ENCODE assay signal across 12 cellular contexts in the genomic region with DNA sequence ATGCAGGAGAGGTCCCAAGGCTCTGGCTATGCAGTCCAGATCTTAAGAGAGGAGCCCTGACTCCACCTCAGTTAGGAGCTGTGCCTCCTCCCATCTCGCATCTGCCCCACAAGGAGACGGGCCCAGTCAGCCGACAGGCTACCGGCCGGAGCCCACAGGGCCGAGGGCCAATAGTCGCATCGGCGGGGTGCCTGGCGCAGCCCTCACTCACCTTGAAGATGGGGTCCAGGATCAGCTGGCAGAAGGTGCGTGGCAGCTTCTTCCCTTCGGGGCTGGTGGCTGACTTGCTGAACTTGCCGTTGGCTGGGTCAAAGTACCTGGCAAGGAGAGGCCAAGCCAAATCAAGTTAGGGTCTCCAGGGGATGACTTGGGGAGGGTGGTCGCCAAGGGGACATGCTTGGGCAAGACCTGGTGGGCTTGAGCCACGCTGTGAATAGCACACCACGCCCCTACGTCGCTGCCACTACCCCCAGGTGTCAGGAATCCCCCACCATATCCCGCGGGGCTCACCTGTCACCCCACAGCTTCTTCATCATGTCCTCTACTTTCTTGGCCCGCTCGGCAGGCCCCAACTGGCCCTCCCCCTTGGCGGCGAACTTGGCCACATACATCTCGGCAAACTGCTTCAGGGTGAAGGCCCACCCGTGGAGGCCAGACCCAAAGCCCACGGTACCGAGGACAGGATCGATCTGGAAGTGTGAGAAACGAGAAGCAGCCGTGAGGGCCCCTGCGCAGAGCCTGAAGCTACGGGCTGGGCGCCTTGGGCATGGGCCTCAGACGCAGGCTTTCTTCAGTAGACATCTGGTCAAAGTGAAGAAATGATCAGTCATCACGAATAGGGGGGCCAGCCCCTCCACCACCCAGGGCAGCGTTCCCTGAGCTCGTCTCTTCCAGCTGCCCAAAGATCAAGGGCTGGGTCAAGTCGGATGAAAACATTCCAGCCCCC. TPM values are rescaled to one million over a fixed set of nuclear protein-coding genes. Genes with fewer than 3 reads are reported as not detected.
DNase-seq lines count a peak whose midpoint lies in the region; ATAC-seq, FAIRE-seq and TF ChIP-seq lines count a peak whose summit lies in the region.
"Had no signal": no experiment of that assay in that cellular context is flagged by ENCODE, and none has a peak within 500 bp of the region (broad histone marks: within the 10 kb centered on the region; RNA-seq: fewer than 3 reads in every experiment).

No MANE protein-coding gene starts in this region.

- H3K9ac ChIP-seq in SK-N-SH (no peak overlapping the region), endothelial cell of umbilical vein (replicated peaks; ENCODE audit: extremely low read depth, insufficient read depth, low read length) (no peak overlapping the region), skeletal muscle satellite cell (ENCODE audit: low read depth, low read length) (no peak overlapping the region)

- peak overlapping the region; percentile 28 for H3K4me3 Mint-ChIP-seq in T-helper 17 cell

- no peaks in the 10 kb centered on the region for H3K9me2 ChIP-seq in SK-N-SH

- H3K9me3 ChIP-seq in SK-N-SH, result no peaks in the 10 kb centered on the region
- peaks cover 2% of the 10 kb centered on the region for H3K9me3 ChIP-seq in T-helper 17 cell (ENCODE audit: control insufficient read depth, low read length, poor library complexity, severe bottlenecking)
- H3K9me3 ChIP-seq in endothelial cell of umbilical vein (replicated peaks; ENCODE audit: control insufficient read depth, insufficient read depth, low read length), result no peaks in the 10 kb centered on the region
- no peaks in the 10 kb centered on the region for H3K9me3 ChIP-seq in skeletal muscle satellite cell (replicated peaks; ENCODE audit: low read length)

- peaks cover 22% of the 10 kb centered on the region for H3K4me1 Mint-ChIP-seq in T-helper 17 cell

- H3K4me1 ChIP-seq in SK-N-SH (ENCODE audit: control insufficient read depth in 1 of 2, insufficient read depth in 2 of 2, low read depth in 1 of 2, low read length in 1 of 2), result peaks cover 15 to 35% of the 10 kb centered on the region in 2 experiments
- peaks cover 28% of the 10 kb centered on the region for H3K4me1 ChIP-seq in endothelial cell of umbilical vein (ENCODE audit: control insufficient read depth, extremely low read depth, insufficient read depth, low read length)
- H3K4me1 ChIP-seq in skeletal muscle satellite cell (ENCODE audit: control insufficient read depth, insufficient read depth, low read length), result peaks cover 42% of the 10 kb centered on the region

- peaks cover 62% of the 10 kb centered on the region for H3F3A ChIP-seq in SK-N-SH (replicated peaks; ENCODE audit: insufficient read depth)

- no peak overlapping the region for H2AFZ ChIP-seq in SK-N-SH (ENCODE audit: low read depth)
- no peak overlapping the region for H2AFZ ChIP-seq in endothelial cell of umbilical vein (ENCODE audit: low read depth, low read length)

- WGBS in SK-N-SH (ENCODE audit: low lambda C conversion rate), result 92% methylated on average over 31 of the region's 39 CpGs

- no peak for TF ChIP-seq EP300 in SK-N-SH (IDR thresholded peaks at IDR 0.05; ENCODE audit: borderline replicate concordance in 1 of 2, low read depth in 1 of 2, low read length in 1 of 2)

- intact Hi-C loops in endothelial cell of umbilical vein (cut with micrococcal nuclease), result no loop called here

- TF ChIP-seq RAD21 in SK-N-SH (IDR thresholded peaks at IDR 0.05; ENCODE audit: low read length), result no peak

- H3K4me2 ChIP-seq in SK-N-SH (peak overlapping the region; percentile 89; the same call in 1 of the 2 replicates), endothelial cell of umbilical vein (ENCODE audit: insufficient read depth, low read length) (no peak overlapping the region), skeletal muscle satellite cell (ENCODE audit: low read length) (peak overlapping the region; percentile 93)

- TF ChIP-seq POLR2A in endothelial cell of umbilical vein (IDR thresholded peaks at IDR 0.05; ENCODE audit: low read depth, low read length), result no peak

- H3K79me2 ChIP-seq in SK-N-SH (ENCODE audit: insufficient read depth) (peaks cover 80% of the 10 kb centered on the region), endothelial cell of umbilical vein (ENCODE audit: control insufficient read depth, insufficient read depth, low read length) (peaks cover 78% of the 10 kb centered on the region)

- DNase-seq in SK-N-SH, result peak; percentile 17
- DNase-seq in T-helper 17 cell, result no peak
- no peak for DNase-seq in endothelial cell of umbilical vein (ENCODE audit: low read depth, low spot score)
- DNase-seq in GM19239 (ENCODE audit: insufficient read length, low spot score), result no peak

- no peak for ATAC-seq in SK-N-SH treated with all-trans-retinoic acid at 6 μM for 48 hours
- no peak for ATAC-seq in T-helper 17 cell
- ATAC-seq in GM21529 (IDR thresholded peaks at IDR 0.05; ENCODE audit: unreplicated experiment), result no peak
- no peak for ATAC-seq in GM21526 (IDR thresholded peaks at IDR 0.05; ENCODE audit: low FRiP score, unreplicated experiment)

- peaks cover 5% of the 10 kb centered on the region for H3K36me3 Mint-ChIP-seq in T-helper 17 cell (ENCODE audit: low read depth)

- CTCF ChIA-PET in SK-N-SH (lab: Yijun Ruan, JAX) (interaction anchor here (0.7 to 1.2 kb wide), 2 partner anchors 11 kb away, joined by 3 read pairs; a partner anchor contains a TSS), endothelial cell of umbilical vein (lab: Charles Lee) (no interaction called here)

- H3K27ac ChIP-seq in SK-N-SH (ENCODE audit: low read depth in 2 of 2, low read length in 1 of 2) (peak overlapping the region; percentile 22 to 28; a peak in 2 of 4 replicates), endothelial cell of umbilical vein (ENCODE audit: insufficient read depth, low read depth, low read length) (no peak overlapping the region)

- no peaks in the 10 kb centered on the region for H3K27me3 ChIP-seq in SK-N-SH (ENCODE audit: insufficient read depth)
- H3K27me3 ChIP-seq in endothelial cell of umbilical vein (ENCODE audit: control insufficient read depth in 2 of 2, insufficient read depth in 2 of 2, low read length in 2 of 2), result no peaks in the 10 kb centered on the region
- H3K27me3 ChIP-seq in skeletal muscle satellite cell (ENCODE audit: control insufficient read depth, insufficient read depth, low read length), result no peaks in the 10 kb centered on the region

- FAIRE-seq in endothelial cell of umbilical vein (lab: Jason Lieb, UNC) (no peak), GM19239 (lab: Jason Lieb, UNC) (no peak)
- FAIRE-seq: bronchial epithelial cell had no signal

- POLR2A ChIA-PET in SK-N-SH (lab: Yijun Ruan, JAX), result interaction anchor here (6.8 kb wide), 1 partner anchor 10 kb away, joined by 60 read pairs; a partner anchor contains a TSS
- POLR2A ChIA-PET in endothelial cell of umbilical vein (lab: Charles Lee), result interaction anchor here (5.3 kb wide), 1 partner anchor 12 kb away, joined by 82 read pairs; a partner anchor contains a TSS

- H4K20me1 ChIP-seq in SK-N-SH (ENCODE audit: insufficient read depth) (peaks cover 82% of the 10 kb centered on the region), endothelial cell of umbilical vein (replicated peaks; ENCODE audit: control insufficient read depth, extremely low read depth, insufficient read depth, low read length) (no peaks in the 10 kb centered on the region)

- no peaks in the 10 kb centered on the region for H3K27me3 Mint-ChIP-seq in T-helper 17 cell

- H3K9me1 ChIP-seq in endothelial cell of umbilical vein (replicated peaks; ENCODE audit: control insufficient read depth, extremely low read depth, insufficient read depth, low read length), result no peaks in the 10 kb centered on the region

- no TSS peak for BruUV-seq in endothelial cell of umbilical vein (replicated peaks; lab: Mats Ljungman, UMichigan)

- H3K4me3 ChIP-seq in SK-N-SH (ENCODE audit: low read depth in 2 of 2, low read length in 1 of 2) (no peak overlapping the region), endothelial cell of umbilical vein (replicated peaks in 1 of 3; ENCODE audit: insufficient read depth in 1 of 3, low read depth in 1 of 3, low read length in 3 of 3) (no peak overlapping the region), skeletal muscle satellite cell (ENCODE audit: low read length) (peak overlapping the region; percentile 95)

- TF ChIP-seq CTCF in SK-N-SH (IDR thresholded peaks at IDR 0.05), result no peak
- no peak for TF ChIP-seq CTCF in endothelial cell of umbilical vein (IDR thresholded peaks at IDR 0.05; ENCODE audit: extremely low read depth in 1 of 2, insufficient read depth in 1 of 2, low read depth in 1 of 2, low read length in 2 of 2)

- dilution Hi-C loops in endothelial cell of umbilical vein (cut with MboI; ENCODE audit: extremely low pct_ligation_motif_present, low sequenced_read_pairs), result no loop called here

- peak overlapping the region; percentile 95 for H3K27ac Mint-ChIP-seq in T-helper 17 cell

- peaks cover 70 to 73% of the 10 kb centered on the region in 2 experiments for H3K36me3 ChIP-seq in SK-N-SH (replicated peaks in 1 of 2; ENCODE audit: control insufficient read depth in 1 of 2, insufficient read depth in 2 of 2, low read length in 1 of 2)
- peaks cover 50 to 67% of the 10 kb centered on the region in 2 experiments for H3K36me3 ChIP-seq in endothelial cell of umbilical vein (ENCODE audit: control insufficient read depth in 2 of 2, extremely low read depth in 1 of 2, insufficient read depth in 2 of 2, low read length in 2 of 2)
- peaks cover 78% of the 10 kb centered on the region for H3K36me3 ChIP-seq in skeletal muscle satellite cell (ENCODE audit: insufficient read depth, low read length)

RNA-seq across cellular contexts. Expression of a gene that starts 3.3 kb away (rescaled TPM):
- polyA plus RNA-seq in SK-N-SH (2012; rRNA removed) (1,295 and 1,553 TPM in 2 replicates), endothelial cell of umbilical vein (1,496 and 1,538 TPM in 2 replicates)
- 756 and 1,170 TPM in 2 replicates for polyA plus RNA-seq in SK-N-SH (2012; cell fraction: cytosol; rRNA removed)
- 816 and 855 TPM in 2 replicates for polyA plus RNA-seq in SK-N-SH (2012; cell fraction: nucleus; rRNA removed)
- total RNA-seq in T-helper 17 cell (1,000 to 10,000 TPM; 2,788 to 2,859 TPM), endothelial cell of umbilical vein (2,318 and 2,351 TPM in 2 replicates)
- polyA plus RNA-seq in endothelial cell of umbilical vein (2011; cell fraction: cytosol; rRNA removed), result 1,233 and 1,709 TPM in 2 replicates
- polyA plus RNA-seq in endothelial cell of umbilical vein (2011; cell fraction: nucleus; rRNA removed), result 673 and 729 TPM in 2 replicates
- polyA plus RNA-seq in endothelial cell of umbilical vein (2012), result 2,769 and 3,429 TPM in 2 replicates
- 1,311 and 1,583 TPM in 2 replicates for polyA minus RNA-seq in endothelial cell of umbilical vein
- 1,714 TPM for polyA minus RNA-seq in endothelial cell of umbilical vein (2011; cell fraction: cytosol; rRNA and poly(A)+ RNA removed)
- polyA minus RNA-seq in endothelial cell of umbilical vein (2011; cell fraction: nucleus; rRNA and poly(A)+ RNA removed), result 301 and 535 TPM in 2 replicates
- 2,770 and 2,827 TPM in 2 replicates for total RNA-seq in skeletal muscle satellite cell (2012; rRNA removed)

RNA-seq across cellular contexts. Expression of a gene that starts 11.1 kb away (rescaled TPM):
- polyA plus RNA-seq in SK-N-SH (2012; rRNA removed), result 118 and 142 TPM in 2 replicates
- polyA plus RNA-seq in SK-N-SH (2012; cell fraction: cytosol; rRNA removed), result 67.8 and 92.3 TPM in 2 replicates
- polyA plus RNA-seq in SK-N-SH (2012; cell fraction: nucleus; rRNA removed), result 184 and 238 TPM in 2 replicates
- 10 to 100 TPM; 28.7 to 31.3 TPM for total RNA-seq in T-helper 17 cell
- total RNA-seq in endothelial cell of umbilical vein, result 157 and 170 TPM in 2 replicates
- polyA plus RNA-seq in endothelial cell of umbilical vein, result 175 and 176 TPM in 2 replicates
- 157 and 188 TPM in 2 replicates for polyA plus RNA-seq in endothelial cell of umbilical vein (2011; cell fraction: cytosol; rRNA removed)
- polyA plus RNA-seq in endothelial cell of umbilical vein (2011; cell fraction: nucleus; rRNA removed), result 286 and 301 TPM in 2 replicates
- polyA plus RNA-seq in endothelial cell of umbilical vein (2012), result 128 and 197 TPM in 2 replicates
- 126 and 148 TPM in 2 replicates for polyA minus RNA-seq in endothelial cell of umbilical vein
- polyA minus RNA-seq in endothelial cell of umbilical vein (2011; cell fraction: cytosol; rRNA and poly(A)+ RNA removed), result 31.7 TPM
- 148 and 217 TPM in 2 replicates for polyA minus RNA-seq in endothelial cell of umbilical vein (2011; cell fraction: nucleus; rRNA and poly(A)+ RNA removed)
- total RNA-seq in skeletal muscle satellite cell (2012; rRNA removed), result 56.8 and 81.9 TPM in 2 replicates

RNA-seq across cellular contexts. Expression of a gene that starts 25.5 kb away (rescaled TPM):
- 7.7 and 14.1 TPM in 2 replicates for polyA plus RNA-seq in SK-N-SH (2012; rRNA removed)
- polyA plus RNA-seq in SK-N-SH (2012; cell fraction: cytosol; rRNA removed), result 4.8 and 7.9 TPM in 2 replicates
- 17.7 and 23.8 TPM in 2 replicates for polyA plus RNA-seq in SK-N-SH (2012; cell fraction: nucleus; rRNA removed)
- total RNA-seq in T-helper 17 cell, result 10 to 100 TPM; 20.8 to 22.7 TPM
- total RNA-seq in endothelial cell of umbilical vein, result 46.2 and 47.2 TPM in 2 replicates
- polyA plus RNA-seq in endothelial cell of umbilical vein, result 23.6 and 26.2 TPM in 2 replicates
- 15.6 and 16.7 TPM in 2 replicates for polyA plus RNA-seq in endothelial cell of umbilical vein (2011; cell fraction: cytosol; rRNA removed)
- polyA plus RNA-seq in endothelial cell of umbilical vein (2011; cell fraction: nucleus; rRNA removed), result 21.2 and 24.9 TPM in 2 replicates
- polyA plus RNA-seq in endothelial cell of umbilical vein (2012), result 30.3 and 39.4 TPM in 2 replicates
- polyA minus RNA-seq in endothelial cell of umbilical vein, result 18.0 and 24.4 TPM in 2 replicates
- 6.8 TPM for polyA minus RNA-seq in endothelial cell of umbilical vein (2011; cell fraction: cytosol; rRNA and poly(A)+ RNA removed)
- 22.9 and 35.4 TPM in 2 replicates for polyA minus RNA-seq in endothelial cell of umbilical vein (2011; cell fraction: nucleus; rRNA and poly(A)+ RNA removed)
- 13.9 and 17.0 TPM in 2 replicates for total RNA-seq in skeletal muscle satellite cell (2012; rRNA removed)

RNA-seq across cellular contexts. Expression of a gene that starts 49.1 kb away (rescaled TPM):
- polyA plus RNA-seq in SK-N-SH (2012; rRNA removed) (not detected in 2 replicates), endothelial cell of umbilical vein (not detected in 2 replicates)
- not detected in 2 replicates for polyA plus RNA-seq in SK-N-SH (2012; cell fraction: cytosol; rRNA removed)
- polyA plus RNA-seq in SK-N-SH (2012; cell fraction: nucleus; rRNA removed), result not detected in 2 replicates
- total RNA-seq in T-helper 17 cell (not detected), endothelial cell of umbilical vein (not detected in 2 replicates)
- polyA plus RNA-seq in endothelial cell of umbilical vein (2011; cell fraction: cytosol; rRNA removed), result not detected in 2 replicates
- not detected in 2 replicates for polyA plus RNA-seq in endothelial cell of umbilical vein (2011; cell fraction: nucleus; rRNA removed)
- not detected in 2 replicates for polyA plus RNA-seq in endothelial cell of umbilical vein (2012)
- polyA minus RNA-seq in endothelial cell of umbilical vein, result not detected in 2 replicates
- polyA minus RNA-seq in endothelial cell of umbilical vein (2011; cell fraction: cytosol; rRNA and poly(A)+ RNA removed), result not detected
- polyA minus RNA-seq in endothelial cell of umbilical vein (2011; cell fraction: nucleus; rRNA and poly(A)+ RNA removed), result not detected in 2 replicates
- total RNA-seq in skeletal muscle satellite cell (2012; rRNA removed), result 0.22 TPM in 1 of 2 replicates, not detected in the other
- total RNA-seq: A172, bronchial epithelial cell, fibroblast of villous mesenchyme, RPMI7951 had no signal
